Comparison of ENCODE assay signal across 9 cellular contexts in genomic region chr1:42340093-42340492, GRCh38. TPM values are rescaled to one million over a fixed set of nuclear protein-coding genes. Genes with fewer than 3 reads are reported as not detected.
A peak's percentile ranks its signal among the peaks of the same experiment; 100 is the strongest.
DNase-seq lines count a peak whose midpoint lies in the region; ATAC-seq, FAIRE-seq and TF ChIP-seq lines count a peak whose summit lies in the region.
"Had no signal": no experiment of that assay in that cellular context is flagged by ENCODE, and none has a peak within 500 bp of the region (broad histone marks: within the 10 kb centered on the region; RNA-seq: fewer than 3 reads in every experiment).

No MANE protein-coding gene starts in this region.

- WGBS in stomach, 5 donors = 19 to 55% (median 33%) methylated on average over 2 of the region's 2 CpGs

- H3K9me3 ChIP-seq in stomach = no peaks in the 10 kb centered on the region

- DNase-seq in HuH-7.5 (ENCODE audit: low spot score) = peak; percentile 31
- peak; percentile 28 to 81 for DNase-seq in NCI-H446 (lab: John Stamatoyannopoulos, UW)
- DNase-seq in bronchial epithelial cell (ENCODE audit: low read depth) = peak; percentile 96
- DNase-seq in stomach = peak; percentile 51
- no peak for DNase-seq in glutamatergic neuron
- DNase-seq in activated CD4-positive, alpha-beta memory T cell treated with anti-CD3 and anti-CD28 coated beads for 36 hours = no peak
- DNase-seq: effector CD8-positive, alpha-beta T cell had no signal

- H3K9me3 Mint-ChIP-seq in glutamatergic neuron (ENCODE audit: unreplicated experiment) = peaks cover 2% of the 10 kb centered on the region
- no peaks in the 10 kb centered on the region for H3K9me3 Mint-ChIP-seq in activated CD4-positive, alpha-beta memory T cell treated with anti-CD3 and anti-CD28 coated beads for 36 hours

- H3K27ac ChIP-seq in stomach = peak overlapping the region in 4 of 5 donors; percentile 25 to 58 (median 45)

- no peak for FAIRE-seq in bronchial epithelial cell (lab: Jason Lieb, UNC)

- TF ChIP-seq CTCF in bronchial epithelial cell (IDR thresholded peaks at IDR 0.05; ENCODE audit: insufficient read depth, low read length, severe bottlenecking) = no peak
- no peak for TF ChIP-seq CTCF in stomach (IDR thresholded peaks at IDR 0.05)
- TF ChIP-seq CTCF in glutamatergic neuron (IDR thresholded peaks at IDR 0.05; ENCODE audit: partially characterized antibody, unreplicated experiment) = no peak

- peaks cover 3% of the 10 kb centered on the region for H3K27me3 Mint-ChIP-seq in glutamatergic neuron (ENCODE audit: unreplicated experiment)
- no peaks in the 10 kb centered on the region for H3K27me3 Mint-ChIP-seq in activated CD4-positive, alpha-beta memory T cell treated with anti-CD3 and anti-CD28 coated beads for 36 hours

- POLR2A ChIA-PET in activated CD4-positive, alpha-beta memory T cell treated with anti-CD3 and anti-CD28 coated beads for 36 hours (lab: Charles Lee) = no interaction called here

- no peak for TF ChIP-seq EP300 in stomach (IDR thresholded peaks at IDR 0.05)

- ATAC-seq in GM18502 (IDR thresholded peaks at IDR 0.05; ENCODE audit: poor library complexity, unreplicated experiment) = no peak
- ATAC-seq: SK-N-SH treated with all-trans-retinoic acid at 6 μM for 48 hours had no signal

- H3K4me1 ChIP-seq in stomach = peaks cover 6 to 40% (median 24%) of the 10 kb centered on the region in 4 donors

- H3K27ac Mint-ChIP-seq in glutamatergic neuron (ENCODE audit: unreplicated experiment) = no peak overlapping the region
- H3K27ac Mint-ChIP-seq in activated CD4-positive, alpha-beta memory T cell treated with anti-CD3 and anti-CD28 coated beads for 36 hours = no peak overlapping the region

- no peaks in the 10 kb centered on the region for H3K27me3 ChIP-seq in bronchial epithelial cell (ENCODE audit: control insufficient read depth, insufficient read depth, low read length)
- H3K27me3 ChIP-seq in stomach = no peaks in the 10 kb centered on the region

- H3K36me3 Mint-ChIP-seq in glutamatergic neuron (ENCODE audit: unreplicated experiment) = peaks cover 3% of the 10 kb centered on the region
- peaks cover 2% of the 10 kb centered on the region for H3K36me3 Mint-ChIP-seq in activated CD4-positive, alpha-beta memory T cell treated with anti-CD3 and anti-CD28 coated beads for 36 hours

- CTCF ChIA-PET in activated CD4-positive, alpha-beta memory T cell treated with anti-CD3 and anti-CD28 coated beads for 36 hours (lab: Charles Lee) = no interaction called here

- no peak overlapping the region for H3K4me3 Mint-ChIP-seq in glutamatergic neuron (ENCODE audit: unreplicated experiment)
- H3K4me3 Mint-ChIP-seq in activated CD4-positive, alpha-beta memory T cell treated with anti-CD3 and anti-CD28 coated beads for 36 hours = no peak overlapping the region

- no peak for TF ChIP-seq POLR2A in stomach (IDR thresholded peaks at IDR 0.05)

- H3K36me3 ChIP-seq in bronchial epithelial cell (ENCODE audit: control insufficient read depth, insufficient read depth, low read length) (no peaks in the 10 kb centered on the region), stomach (no peaks in the 10 kb centered on the region)

- intact Hi-C loops in stomach (cut with DNase I; ENCODE audit: low total_unique reads) = no loop called here
- intact Hi-C loops in activated CD4-positive, alpha-beta memory T cell treated with anti-CD3 and anti-CD28 coated beads for 36 hours (cut with micrococcal nuclease) = loop anchor here (10.0 kb wide), 1 partner anchor 395 kb away; no protein-coding TSS in a partner anchor

- peaks cover 5% of the 10 kb centered on the region for H3K4me1 Mint-ChIP-seq in glutamatergic neuron (ENCODE audit: low read depth, unreplicated experiment)
- H3K4me1 Mint-ChIP-seq in activated CD4-positive, alpha-beta memory T cell treated with anti-CD3 and anti-CD28 coated beads for 36 hours (ENCODE audit: low read depth) = peaks cover 9% of the 10 kb centered on the region

- no peak overlapping the region for H3K4me3 ChIP-seq in bronchial epithelial cell (ENCODE audit: low read depth, low read length)
- no peak overlapping the region for H3K4me3 ChIP-seq in stomach

RNA-seq across cellular contexts. Expression of gene FOXJ3, which starts 5.1 kb away (rescaled TPM):
- total RNA-seq in bronchial epithelial cell (13.2 and 17.0 TPM in 2 replicates), stomach (10 to 100 TPM; 10.1 to 57.3 (median 33.9) TPM), glutamatergic neuron (ENCODE audit: unreplicated experiment) (45.0 TPM)
- 10 to 100 TPM in 2 of 3 donors, 1 to 10 TPM in 1; 8.3 to 13.4 (median 10.5) TPM for polyA plus RNA-seq in stomach
- 10 to 100 TPM; 37.3 to 40.8 TPM for total RNA-seq in activated CD4-positive, alpha-beta memory T cell treated with anti-CD3 and anti-CD28 coated beads for 36 hours

RNA-seq across cellular contexts. Expression of gene RIMKLA, which starts 40.5 kb away (rescaled TPM):
- total RNA-seq in bronchial epithelial cell (under 0.01 TPM in 1 of 2 replicates, not detected in the other), stomach (10 to 100 TPM in 2 of 5 donors, 1 to 10 TPM in 1, under 1 TPM in 1, not detected in 1; 0.55 to 12.7 (median 6.7) TPM), glutamatergic neuron (ENCODE audit: unreplicated experiment) (4.1 TPM)
- polyA plus RNA-seq in stomach = under 1 TPM; 0.15 to 0.56 (median 0.33) TPM
- total RNA-seq in activated CD4-positive, alpha-beta memory T cell treated with anti-CD3 and anti-CD28 coated beads for 36 hours = 1 to 10 TPM; 3.0 to 3.2 TPM

Comparison
In these comparisons a context has a peak if more than half of its experiments do, and no peak if none do; other contexts are left out.
1. DNase-seq: peak in HuH-7.5 (single experiment), NCI-H446 (2 of 2), bronchial epithelial cell (single experiment) and stomach (single experiment); none in glutamatergic neuron (single experiment) and activated CD4-positive, alpha-beta memory T cell treated with anti-CD3 and anti-CD28 coated beads for 36 hours (single experiment).